In genomic region chr2:105790467-105791118, GRCh38 we compare ENCODE assay signal across 8 cellular contexts.
DNase-seq lines count a peak whose midpoint lies in the region; ATAC-seq and TF ChIP-seq lines count a peak whose summit lies in the region.

No MANE protein-coding gene starts in this region.

- peaks cover 10% of the 10 kb centered on the region for H3K36me3 Mint-ChIP-seq in central memory CD8-positive, alpha-beta T cell (ENCODE audit: insufficient read depth)

- no peak for TF ChIP-seq CTCF in foreskin fibroblast (IDR thresholded peaks at IDR 0.05; ENCODE audit: low read depth, low read length)

- no peaks in the 10 kb centered on the region for H3K27me3 Mint-ChIP-seq in central memory CD8-positive, alpha-beta T cell

- no peak overlapping the region for H3K4me3 ChIP-seq in skin epidermis
- no peak overlapping the region for H3K4me3 ChIP-seq in foreskin fibroblast (ENCODE audit: low read depth in 1 of 2, low read length in 2 of 2)

- ATAC-seq in activated CD4-positive, CD25-positive, alpha-beta regulatory T cell treated with anti-CD3 and anti-CD28 coated beads, Interleukin-2, amount 50 U/mL, for 24 hours, result peak; percentile 18 to 36
- peak; percentile 12 for ATAC-seq in HG03571 (IDR thresholded peaks at IDR 0.05; ENCODE audit: unreplicated experiment)
- peak; percentile 26 for ATAC-seq in central memory CD8-positive, alpha-beta T cell (replicated peaks; ENCODE audit: extremely low read depth, poor library complexity, severe bottlenecking)

- peaks cover 89% of the 10 kb centered on the region for H3K4me1 Mint-ChIP-seq in central memory CD8-positive, alpha-beta T cell

- no peak for DNase-seq in activated CD4-positive, CD25-positive, alpha-beta regulatory T cell (lab: John Stamatoyannopoulos, UW)
- DNase-seq in central memory CD8-positive, alpha-beta T cell (ENCODE audit: low spot score in 2 of 2), result no peak
- DNase-seq in foreskin fibroblast, result no peak
- DNase-seq in hepatic stellate cell (ENCODE audit: low spot score), result no peak
- no peak for DNase-seq in DMS153 treated with DMSO at 0.1 percent for 48 hours (lab: John Stamatoyannopoulos, UW; ENCODE audit: unreplicated experiment)

- peak overlapping the region; percentile 80 for H3K4me3 Mint-ChIP-seq in central memory CD8-positive, alpha-beta T cell

- peak overlapping the region in 18 of 21 experiments; percentile 2 to 81 (median 42) for H3K27ac ChIP-seq in skin epidermis

- peak overlapping the region; percentile 94 for H3K27ac Mint-ChIP-seq in central memory CD8-positive, alpha-beta T cell (ENCODE audit: low read depth)

- no peaks in the 10 kb centered on the region for H3K9me3 Mint-ChIP-seq in central memory CD8-positive, alpha-beta T cell
